ENCODE assay signal across 1 cellular context in the genomic region with DNA sequence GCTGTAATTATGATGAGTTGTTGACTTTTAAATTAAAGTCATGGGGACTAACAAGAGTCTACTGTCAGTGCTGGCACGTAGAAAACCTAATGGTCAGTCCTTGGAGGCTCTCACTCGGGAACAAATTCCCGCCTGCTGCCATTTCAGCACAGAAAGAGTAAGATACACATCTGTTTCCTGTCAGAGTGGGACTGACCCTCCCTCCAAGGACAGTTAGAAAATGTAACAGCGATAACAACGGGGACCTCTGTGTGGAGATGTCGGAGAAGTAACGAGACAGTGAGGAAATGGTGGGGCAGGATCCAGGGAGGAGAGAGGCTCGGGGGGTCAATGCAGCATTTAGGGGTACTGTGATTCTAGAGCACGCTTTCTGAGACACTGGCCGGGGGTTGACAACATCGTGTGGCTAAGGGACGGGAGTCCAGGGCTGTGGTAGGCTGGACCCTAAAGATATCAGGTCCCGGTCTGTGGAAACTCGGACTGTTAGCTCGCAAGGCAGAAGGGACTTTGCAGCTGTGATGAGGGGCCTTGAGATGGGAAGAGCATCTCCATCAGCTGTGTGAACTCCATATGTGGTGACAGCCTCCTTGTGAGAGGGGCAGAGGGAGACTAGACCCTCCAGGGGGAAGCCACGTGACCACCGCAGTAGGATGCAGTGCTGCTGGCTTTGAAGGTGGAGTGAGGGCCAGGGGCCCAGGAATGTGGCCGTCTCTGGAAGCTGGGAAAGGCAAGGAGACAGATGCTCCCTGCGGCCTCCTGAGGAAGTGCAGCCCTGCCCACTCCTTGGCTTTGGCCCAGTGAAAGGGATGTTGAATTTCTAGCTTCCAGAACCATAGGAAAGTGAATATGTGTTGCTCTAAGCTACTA.
TF ChIP-seq lines count a peak whose summit lies in the region.

No MANE protein-coding gene starts in this region.

TF ChIP-seq in HepG2, 621 proteins besides CTCF, POLR2A, EP300 and RAD21 (continued from another document):
- TF ChIP-seq, protein P1, sequence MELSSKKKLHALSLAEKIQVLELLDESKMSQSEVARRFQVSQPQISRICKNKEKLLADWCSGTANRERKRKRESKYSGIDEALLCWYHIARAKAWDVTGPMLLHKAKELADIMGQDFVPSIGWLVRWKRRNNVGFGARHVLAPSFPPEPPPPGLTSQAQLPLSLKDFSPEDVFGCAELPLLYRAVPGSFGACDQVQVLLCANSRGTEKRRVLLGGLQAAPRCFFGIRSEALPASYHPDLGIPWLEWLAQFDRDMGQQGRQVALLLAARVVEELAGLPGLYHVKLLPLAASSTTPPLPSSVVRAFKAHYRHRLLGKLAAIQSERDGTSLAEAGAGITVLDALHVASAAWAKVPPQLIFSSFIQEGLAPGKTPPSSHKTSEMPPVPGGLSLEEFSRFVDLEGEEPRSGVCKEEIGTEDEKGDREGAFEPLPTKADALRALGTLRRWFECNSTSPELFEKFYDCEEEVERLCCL (CRISPR knock-in tag; IDR thresholded peaks at IDR 0.05; ENCODE audit: borderline replicate concordance): no peak
- TF ChIP-seq, protein P2, sequence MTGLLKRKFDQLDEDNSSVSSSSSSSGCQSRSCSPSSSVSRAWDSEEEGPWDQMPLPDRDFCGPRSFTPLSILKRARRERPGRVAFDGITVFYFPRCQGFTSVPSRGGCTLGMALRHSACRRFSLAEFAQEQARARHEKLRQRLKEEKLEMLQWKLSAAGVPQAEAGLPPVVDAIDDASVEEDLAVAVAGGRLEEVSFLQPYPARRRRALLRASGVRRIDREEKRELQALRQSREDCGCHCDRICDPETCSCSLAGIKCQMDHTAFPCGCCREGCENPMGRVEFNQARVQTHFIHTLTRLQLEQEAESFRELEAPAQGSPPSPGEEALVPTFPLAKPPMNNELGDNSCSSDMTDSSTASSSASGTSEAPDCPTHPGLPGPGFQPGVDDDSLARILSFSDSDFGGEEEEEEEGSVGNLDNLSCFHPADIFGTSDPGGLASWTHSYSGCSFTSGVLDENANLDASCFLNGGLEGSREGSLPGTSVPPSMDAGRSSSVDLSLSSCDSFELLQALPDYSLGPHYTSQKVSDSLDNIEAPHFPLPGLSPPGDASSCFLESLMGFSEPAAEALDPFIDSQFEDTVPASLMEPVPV (CRISPR knock-in tag; IDR thresholded peaks at IDR 0.05): no peak
- TF ChIP-seq ZNF737 (CRISPR knock-in tag; IDR thresholded peaks at IDR 0.05; ENCODE audit: borderline replicate concordance) (no peak), SNAI1 (CRISPR knock-in tag; IDR thresholded peaks at IDR 0.05; ENCODE audit: borderline replicate concordance) (no peak), RELA (CRISPR knock-in tag; IDR thresholded peaks at IDR 0.05) (no peak), ZNF33A (CRISPR knock-in tag; IDR thresholded peaks at IDR 0.05; ENCODE audit: borderline replicate concordance) (no peak), PTBP1 (IDR thresholded peaks at IDR 0.05; ENCODE audit: low read depth, low read length, poor library complexity, severe bottlenecking) (no peak), NRL (CRISPR knock-in tag; IDR thresholded peaks at IDR 0.05; ENCODE audit: borderline replicate concordance) (no peak), MED1 (CRISPR knock-in tag; IDR thresholded peaks at IDR 0.05) (no peak), MEIS1 (CRISPR knock-in tag; IDR thresholded peaks at IDR 0.05; ENCODE audit: borderline replicate concordance) (no peak), SRSF1 (optimal IDR thresholded peaks at IDR 0.05; ENCODE audit: low read depth, low read length) (no peak), TARDBP (CRISPR knock-in tag; IDR thresholded peaks at IDR 0.05) (no peak), FOXC1 (CRISPR knock-in tag; IDR thresholded peaks at IDR 0.05; ENCODE audit: borderline replicate concordance) (no peak), PPARG (CRISPR knock-in tag; conservative IDR thresholded peaks at IDR 0.05) (no peak), JDP2 (CRISPR knock-in tag; IDR thresholded peaks at IDR 0.05; ENCODE audit: borderline replicate concordance) (no peak), CHCHD3 (CRISPR knock-in tag; IDR thresholded peaks at IDR 0.05) (no peak), KDM2A (CRISPR knock-in tag; IDR thresholded peaks at IDR 0.05; ENCODE audit: borderline replicate concordance, low read depth) (no peak), SMYD3 (CRISPR knock-in tag; IDR thresholded peaks at IDR 0.05) (no peak), BCL6 (CRISPR knock-in tag; IDR thresholded peaks at IDR 0.05) (no peak), MED8 (CRISPR knock-in tag; IDR thresholded peaks at IDR 0.05; ENCODE audit: insufficient replicate concordance) (no peak), SAP130 (CRISPR knock-in tag; IDR thresholded peaks at IDR 0.05; ENCODE audit: low read depth) (0 out of 2 replicates have a peak, but pooled peaks have one; percentile 26)
- TF ChIP-seq, protein P3, sequence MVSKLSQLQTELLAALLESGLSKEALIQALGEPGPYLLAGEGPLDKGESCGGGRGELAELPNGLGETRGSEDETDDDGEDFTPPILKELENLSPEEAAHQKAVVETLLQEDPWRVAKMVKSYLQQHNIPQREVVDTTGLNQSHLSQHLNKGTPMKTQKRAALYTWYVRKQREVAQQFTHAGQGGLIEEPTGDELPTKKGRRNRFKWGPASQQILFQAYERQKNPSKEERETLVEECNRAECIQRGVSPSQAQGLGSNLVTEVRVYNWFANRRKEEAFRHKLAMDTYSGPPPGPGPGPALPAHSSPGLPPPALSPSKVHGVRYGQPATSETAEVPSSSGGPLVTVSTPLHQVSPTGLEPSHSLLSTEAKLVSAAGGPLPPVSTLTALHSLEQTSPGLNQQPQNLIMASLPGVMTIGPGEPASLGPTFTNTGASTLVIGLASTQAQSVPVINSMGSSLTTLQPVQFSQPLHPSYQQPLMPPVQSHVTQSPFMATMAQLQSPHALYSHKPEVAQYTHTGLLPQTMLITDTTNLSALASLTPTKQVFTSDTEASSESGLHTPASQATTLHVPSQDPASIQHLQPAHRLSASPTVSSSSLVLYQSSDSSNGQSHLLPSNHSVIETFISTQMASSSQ (IDR thresholded peaks at IDR 0.05; ENCODE audit: low read depth): no peak
- TF ChIP-seq, protein P3 (CRISPR knock-in tag; IDR thresholded peaks at IDR 0.05; ENCODE audit: borderline replicate concordance): 0 out of 2 replicates have a peak, but pooled peaks have one; percentile 15
- TF ChIP-seq, protein P4, sequence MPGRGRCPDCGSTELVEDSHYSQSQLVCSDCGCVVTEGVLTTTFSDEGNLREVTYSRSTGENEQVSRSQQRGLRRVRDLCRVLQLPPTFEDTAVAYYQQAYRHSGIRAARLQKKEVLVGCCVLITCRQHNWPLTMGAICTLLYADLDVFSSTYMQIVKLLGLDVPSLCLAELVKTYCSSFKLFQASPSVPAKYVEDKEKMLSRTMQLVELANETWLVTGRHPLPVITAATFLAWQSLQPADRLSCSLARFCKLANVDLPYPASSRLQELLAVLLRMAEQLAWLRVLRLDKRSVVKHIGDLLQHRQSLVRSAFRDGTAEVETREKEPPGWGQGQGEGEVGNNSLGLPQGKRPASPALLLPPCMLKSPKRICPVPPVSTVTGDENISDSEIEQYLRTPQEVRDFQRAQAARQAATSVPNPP (CRISPR knock-in tag; IDR thresholded peaks at IDR 0.05): no peak
- TF ChIP-seq, protein P5, sequence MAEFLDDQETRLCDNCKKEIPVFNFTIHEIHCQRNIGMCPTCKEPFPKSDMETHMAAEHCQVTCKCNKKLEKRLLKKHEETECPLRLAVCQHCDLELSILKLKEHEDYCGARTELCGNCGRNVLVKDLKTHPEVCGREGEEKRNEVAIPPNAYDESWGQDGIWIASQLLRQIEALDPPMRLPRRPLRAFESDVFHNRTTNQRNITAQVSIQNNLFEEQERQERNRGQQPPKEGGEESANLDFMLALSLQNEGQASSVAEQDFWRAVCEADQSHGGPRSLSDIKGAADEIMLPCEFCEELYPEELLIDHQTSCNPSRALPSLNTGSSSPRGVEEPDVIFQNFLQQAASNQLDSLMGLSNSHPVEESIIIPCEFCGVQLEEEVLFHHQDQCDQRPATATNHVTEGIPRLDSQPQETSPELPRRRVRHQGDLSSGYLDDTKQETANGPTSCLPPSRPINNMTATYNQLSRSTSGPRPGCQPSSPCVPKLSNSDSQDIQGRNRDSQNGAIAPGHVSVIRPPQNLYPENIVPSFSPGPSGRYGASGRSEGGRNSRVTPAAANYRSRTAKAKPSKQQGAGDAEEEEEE (CRISPR knock-in tag; IDR thresholded peaks at IDR 0.05; ENCODE audit: borderline replicate concordance): no peak
- TF ChIP-seq, protein P6, sequence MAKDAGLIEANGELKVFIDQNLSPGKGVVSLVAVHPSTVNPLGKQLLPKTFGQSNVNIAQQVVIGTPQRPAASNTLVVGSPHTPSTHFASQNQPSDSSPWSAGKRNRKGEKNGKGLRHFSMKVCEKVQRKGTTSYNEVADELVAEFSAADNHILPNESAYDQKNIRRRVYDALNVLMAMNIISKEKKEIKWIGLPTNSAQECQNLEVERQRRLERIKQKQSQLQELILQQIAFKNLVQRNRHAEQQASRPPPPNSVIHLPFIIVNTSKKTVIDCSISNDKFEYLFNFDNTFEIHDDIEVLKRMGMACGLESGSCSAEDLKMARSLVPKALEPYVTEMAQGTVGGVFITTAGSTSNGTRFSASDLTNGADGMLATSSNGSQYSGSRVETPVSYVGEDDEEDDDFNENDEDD (CRISPR knock-in tag; IDR thresholded peaks at IDR 0.05; ENCODE audit: borderline replicate concordance): 0 out of 2 replicates have a peak, but pooled peaks have one; percentile 17
